ENCODE assay signal across 26 cellular contexts in genomic region chr2:10480359-10480949, GRCh38. TPM values are rescaled to one million over a fixed set of nuclear protein-coding genes. Genes with fewer than 3 reads are reported as not detected.
A peak's percentile ranks its signal among the peaks of the same experiment; 100 is the strongest.
DNase-seq lines count a peak whose midpoint lies in the region; ATAC-seq, FAIRE-seq and TF ChIP-seq lines count a peak whose summit lies in the region.
"Had no signal": no experiment of that assay in that cellular context is flagged by ENCODE, and none has a peak within 500 bp of the region (broad histone marks: within the 10 kb centered on the region; RNA-seq: fewer than 3 reads in every experiment).

No MANE protein-coding gene starts in this region.

- H3K9me3 ChIP-seq in BLaER1 (no peaks in the 10 kb centered on the region), HEK293 (ENCODE audit: control insufficient read depth, insufficient read depth, low read depth, low read length) (no peaks in the 10 kb centered on the region), K562 (replicated peaks; ENCODE audit: control insufficient read depth, insufficient read depth, low read depth, low read length) (no peaks in the 10 kb centered on the region), osteoblast (ENCODE audit: low read depth, low read length) (no peaks in the 10 kb centered on the region)
- H3K9me3 ChIP-seq: BLaER1 treated with 17β-estradiol and CSF1 and Interleukin-3, amounts not matched to agents 10 nM and 100 nM; SK-N-SH had no signal

- no peaks in the 10 kb centered on the region for H3K36me3 Mint-ChIP-seq in activated naive CD4-positive, alpha-beta T cell treated with anti-CD3 and anti-CD28 coated beads, Interleukin-2, amount 50 U/mL, for 24 hours
- H3K36me3 Mint-ChIP-seq: CD8-positive, alpha-beta memory T cell had no signal

- H3K4me2 ChIP-seq in BLaER1, result 0 out of 2 replicates have a peak overlapping the region, but pooled peaks have one; percentile 12
- H3K4me2 ChIP-seq in K562 (ENCODE audit: insufficient read depth, low read length), result no peak overlapping the region
- H3K4me2 ChIP-seq in osteoblast (ENCODE audit: insufficient read depth, low read length), result no peak overlapping the region
- H3K4me2 ChIP-seq: SK-N-SH had no signal

- POLR2A ChIA-PET in HEK293 (lab: Yijun Ruan, JAX) (interaction anchor here (0.6 kb wide), 1 partner anchor 96 kb away, joined by 3 read pairs; no protein-coding TSS in a partner anchor), K562 (lab: Yijun Ruan, JAX) (interaction anchor here (0.6 to 1.6 kb wide), 2 partner anchors 16 to 804 kb away, joined by 3 to 4 read pairs; no protein-coding TSS in a partner anchor)

- H3K27me3 Mint-ChIP-seq in activated naive CD4-positive, alpha-beta T cell treated with anti-CD3 and anti-CD28 coated beads, Interleukin-2, amount 50 U/mL, for 24 hours, result no peaks in the 10 kb centered on the region

- intact Hi-C loops in K562 (cut with micrococcal nuclease), result no loop called here

- no peaks in the 10 kb centered on the region for H3K27me3 ChIP-seq in BLaER1
- peaks cover 25 to 42% of the 10 kb centered on the region in 2 experiments for H3K27me3 ChIP-seq in K562 (ENCODE audit: control insufficient read depth in 2 of 2, insufficient read depth in 2 of 2, low read length in 2 of 2)
- H3K27me3 ChIP-seq in osteoblast (ENCODE audit: insufficient read depth, low read length), result peaks cover 39% of the 10 kb centered on the region

- no peaks in the 10 kb centered on the region for H3K4me1 Mint-ChIP-seq in activated naive CD4-positive, alpha-beta T cell treated with anti-CD3 and anti-CD28 coated beads, Interleukin-2, amount 50 U/mL, for 24 hours

- BruUV-seq in K562 (replicated peaks; lab: Mats Ljungman, UMichigan), result no TSS peak

- H4K20me1 ChIP-seq in BLaER1 (no peaks in the 10 kb centered on the region), K562 (replicated peaks; ENCODE audit: control insufficient read depth, insufficient read depth, low read length) (0 out of 2 replicates have a peak, but pooled peaks cover 5% of the 10 kb centered on the region), osteoblast (ENCODE audit: insufficient read depth, low read length) (no peaks in the 10 kb centered on the region)
- H4K20me1 ChIP-seq: BLaER1 treated with 17β-estradiol and CSF1 and Interleukin-3, amounts not matched to agents 10 nM and 100 nM had no signal

- H3K79me2 ChIP-seq in K562 (ENCODE audit: control insufficient read depth, insufficient read depth, low read length) (no peaks in the 10 kb centered on the region), osteoblast (ENCODE audit: insufficient read depth, low read length) (no peaks in the 10 kb centered on the region)

- peak overlapping the region; percentile 52 for H3K27ac Mint-ChIP-seq in activated naive CD4-positive, alpha-beta T cell treated with anti-CD3 and anti-CD28 coated beads, Interleukin-2, amount 50 U/mL, for 24 hours

- H3K4me1 ChIP-seq in BLaER1 (peaks cover 50% of the 10 kb centered on the region), HEK293 (ENCODE audit: control insufficient read depth, insufficient read depth, low read length) (no peaks in the 10 kb centered on the region), K562 (replicated peaks in 1 of 2; ENCODE audit: control insufficient read depth in 2 of 2, insufficient read depth in 2 of 2, low read length in 2 of 2) (peaks cover 0 to 9% of the 10 kb centered on the region in 2 experiments; a peak in 2 of 5 replicates), osteoblast (ENCODE audit: insufficient read depth, low read length) (no peaks in the 10 kb centered on the region)

- H3K9me1 ChIP-seq in K562 (ENCODE audit: control insufficient read depth, insufficient read depth, low read length), result no peaks in the 10 kb centered on the region

- H3K36me3 ChIP-seq in BLaER1 (no peaks in the 10 kb centered on the region), HEK293 (ENCODE audit: control insufficient read depth in 2 of 2, insufficient read depth in 1 of 2, low read length in 2 of 2) (no peaks in the 10 kb centered on the region), K562 (ENCODE audit: control insufficient read depth, insufficient read depth, low read length) (no peaks in the 10 kb centered on the region), osteoblast (ENCODE audit: insufficient read depth, low read length) (no peaks in the 10 kb centered on the region)
- H3K36me3 ChIP-seq: BLaER1 treated with 17β-estradiol and CSF1 and Interleukin-3, amounts not matched to agents 10 nM and 100 nM had no signal

- no peak for TF ChIP-seq RAD21 in K562 (CRISPR knock-in tag; conservative IDR thresholded peaks at IDR 0.05 in 1 of 2, IDR thresholded peaks at IDR 0.05 in 1 of 2)

- DNase-seq in activated naive CD4-positive, alpha-beta T cell treated with anti-CD3 and anti-CD28 coated beads, Interleukin-2, amount 50 U/mL, for 16 hours, result no peak
- DNase-seq in K562 (ENCODE audit: extremely low read depth in 1 of 4, low spot score in 3 of 4) (no peak), osteoblast (ENCODE audit: insufficient read length, low spot score, missing footprints) (no peak), H54 (ENCODE audit: insufficient read length, low spot score) (no peak), NCI-H2196 treated with DMSO at 0.1 percent for 48 hours (lab: John Stamatoyannopoulos, UW; ENCODE audit: unreplicated experiment) (no peak)
- DNase-seq: Calu3; CD8-positive, alpha-beta memory T cell; DMS79 treated with DMSO at 0.1 percent for 48 hours; GF-D8; KBM-7; MV-4-11; NCI-H1105; NCI-H1436 treated with DMSO at 0.1 percent for 48 hours; NCI-H187 treated with DMSO at 0.1 percent for 48 hours; NCI-H2171 treated with DMSO at 0.1 percent for 48 hours; NCI-H524; NCI-H748 treated with DMSO at 0.1 percent for 48 hours; PC-3; SK-N-SH had no signal

- FAIRE-seq in K562 (lab: Jason Lieb, UNC) (no peak), H54 (lab: Jason Lieb, UNC) (no peak)
- FAIRE-seq: GM12891, H1 had no signal

- H3K4me3 ChIP-seq in BLaER1 (no peak overlapping the region), HEK293 (ENCODE audit: low read depth, low read length) (no peak overlapping the region), K562 (no peak overlapping the region), osteoblast (ENCODE audit: insufficient read depth, low read length) (no peak overlapping the region)
- H3K4me3 ChIP-seq: BLaER1 treated with 17β-estradiol and CSF1 and Interleukin-3, amounts not matched to agents 10 nM and 100 nM had no signal

- CTCF ChIA-PET in HEK293 (lab: Yijun Ruan, JAX), result no interaction called here
- CTCF ChIA-PET in K562 (lab: Yijun Ruan, JAX; ENCODE audit: low intra/inter-chr PET ratio), result interaction anchor here (0.7 kb wide), 1 partner anchor 106 kb away, joined by 7 read pairs; no protein-coding TSS in a partner anchor

- no peak overlapping the region for H3K4me3 Mint-ChIP-seq in activated naive CD4-positive, alpha-beta T cell treated with anti-CD3 and anti-CD28 coated beads, Interleukin-2, amount 50 U/mL, for 24 hours
- H3K4me3 Mint-ChIP-seq: CD8-positive, alpha-beta memory T cell had no signal

- no peak for ATAC-seq in K562
- ATAC-seq: HCT116, PC-3 had no signal

- TF ChIP-seq CTCF in HEK293 (tag by site-specific recombination; IDR thresholded peaks at IDR 0.05) (no peak), K562 (IDR thresholded peaks at IDR 0.05 in 2 of 3, conservative IDR thresholded peaks at IDR 0.05 in 1 of 3; ENCODE audit: insufficient read depth in 2 of 3, low read depth in 1 of 3, low read length in 3 of 3) (no peak), osteoblast (IDR thresholded peaks at IDR 0.05; ENCODE audit: extremely low read depth, low read depth, low read length) (no peak)

- no peak for TF ChIP-seq EP300 in K562 (IDR thresholded peaks at IDR 0.05; ENCODE audit: low read length)

- TF ChIP-seq POLR2A in K562 (conservative IDR thresholded peaks at IDR 0.05), result no peak
- TF ChIP-seq POLR2A in H54 (IDR thresholded peaks at IDR 0.05; ENCODE audit: low read depth, low read length), result no peak

- no peak overlapping the region for H3K27ac ChIP-seq in BLaER1
- no peak overlapping the region for H3K27ac ChIP-seq in HEK293 (ENCODE audit: extremely low read depth, low read depth, low read length)
- no peak overlapping the region for H3K27ac ChIP-seq in K562 (ENCODE audit: extremely low read depth, low read depth, low read length)
- H3K27ac ChIP-seq in osteoblast (ENCODE audit: low read depth, low read length), result no peak overlapping the region
- H3K27ac ChIP-seq: BLaER1 treated with 17β-estradiol and CSF1 and Interleukin-3, amounts not matched to agents 10 nM and 100 nM had no signal

- H3K9ac ChIP-seq in BLaER1, result no peak overlapping the region
- H3K9ac ChIP-seq in K562 (ENCODE audit: insufficient read depth in 1 of 2, low read depth in 2 of 2, low read length in 2 of 2), result no peak overlapping the region
- H3K9ac ChIP-seq: BLaER1 treated with 17β-estradiol and CSF1 and Interleukin-3, amounts not matched to agents 10 nM and 100 nM; SK-N-SH had no signal

- WGBS in K562 (ENCODE audit: insufficient coverage, low coverage, missing lambda C conversion rate), result 0% methylated on average over 2 of the region's 2 CpGs

- H2AFZ ChIP-seq in K562 (ENCODE audit: low read depth, low read length) (no peak overlapping the region), osteoblast (ENCODE audit: low read length) (no peak overlapping the region)

- in situ Hi-C loops in K562 (cut with MboI), result no loop called here

- H3K9me3 Mint-ChIP-seq in activated naive CD4-positive, alpha-beta T cell treated with anti-CD3 and anti-CD28 coated beads, Interleukin-2, amount 50 U/mL, for 24 hours, result no peaks in the 10 kb centered on the region
- H3K9me3 Mint-ChIP-seq: CD8-positive, alpha-beta memory T cell had no signal

TF ChIP-seq in HEK293, 187 proteins besides CTCF, POLR2A, EP300 and RAD21 (continues in another document):
- TF ChIP-seq ZNF596 (tag by site-specific recombination; IDR thresholded peaks at IDR 0.05), result peak; percentile 56; the same call in 1 of the 2 replicates

TF ChIP-seq in K562, 482 proteins besides CTCF, POLR2A, EP300 and RAD21 (continues in another document):
- TF ChIP-seq MTA1 (IDR thresholded peaks at IDR 0.05; ENCODE audit: borderline replicate concordance), result peak; percentile 53; the same call in 1 of the 2 replicates

RNA-seq across cellular contexts. Expression of gene ODC1, which starts 32.3 kb away (rescaled TPM):
- 99.9 and 124 TPM in 2 replicates for total RNA-seq in K562 (2011; cell fraction: chromatin; rRNA removed; ENCODE audit: low replicate concordance)
- total RNA-seq in K562 (2011; cell fraction: nucleolus; rRNA removed), result 80.3 and 83.7 TPM in 2 replicates
- 115 and 142 TPM in 2 replicates for total RNA-seq in K562 (2011; cell fraction: nucleoplasm; rRNA removed)
- 392 and 447 TPM in 2 replicates for total RNA-seq in K562 (2014; rRNA removed)
- total RNA-seq in K562 (2014; rRNA removed; fragmentation: Illumina TruSeq; extraction: Trizol), result 525 and 551 TPM in 2 replicates
- 512 and 539 TPM in 2 replicates for total RNA-seq in K562 (2015; rRNA removed; fragmentation: Illumina TruSeq; extraction: Trizol)
- total RNA-seq in K562 (2021), result 379 and 398 TPM in 2 replicates
- polyA plus RNA-seq in K562 (2011; rRNA removed), result 368 and 563 TPM in 2 replicates
- polyA plus RNA-seq in K562 (2011; cell fraction: cytosol; rRNA removed), result 282 and 395 TPM in 2 replicates
- polyA plus RNA-seq in K562 (2011; cell fraction: nucleus; rRNA removed), result 190 and 232 TPM in 2 replicates
- polyA plus RNA-seq in K562 (2012), result 213 and 358 TPM in 2 replicates
- 473 and 553 TPM in 2 replicates for polyA plus RNA-seq in K562 (2014; fragmentation: Illumina TruSeq; extraction: Trizol)
- polyA plus RNA-seq in K562 (2014; fragmentation: Nextera tagmentation; extraction: Ambion mirVana), result 100 to 1,000 TPM; 142 to 169 TPM
- 457 and 488 TPM in 2 replicates for polyA plus RNA-seq in K562 (2014; rRNA removed)
- 600 and 763 TPM in 2 replicates for polyA minus RNA-seq in K562 (2011; rRNA and poly(A)+ RNA removed)
- 138 and 222 TPM in 2 replicates for polyA minus RNA-seq in K562 (2011; cell fraction: cytosol; rRNA and poly(A)+ RNA removed)
- polyA minus RNA-seq in K562 (2011; cell fraction: nucleus; rRNA and poly(A)+ RNA removed), result 41.1 and 78.2 TPM in 2 replicates
- total RNA-seq in osteoblast, result 106 and 109 TPM in 2 replicates
